Comparison of ENCODE assay signal across 8 cellular contexts in genomic region chr10:88881922-88882645, GRCh38. TPM values are rescaled to one million over a fixed set of nuclear protein-coding genes. Genes with fewer than 3 reads are reported as not detected.
A peak's percentile ranks its signal among the peaks of the same experiment; 100 is the strongest.
DNase-seq lines count a peak whose midpoint lies in the region; ATAC-seq, FAIRE-seq and TF ChIP-seq lines count a peak whose summit lies in the region.

No MANE protein-coding gene starts in this region.

- H3K4me1 Mint-ChIP-seq in H9, result peaks cover 20 to 34% of the 10 kb centered on the region in 2 experiments
- peaks cover 60% of the 10 kb centered on the region for H3K4me1 Mint-ChIP-seq in activated naive CD8-positive, alpha-beta T cell treated with anti-CD3 and anti-CD28 coated beads, Interleukin-2, amount 10 ng/mL, durations not matched to agents 7 days and 5 days

- no peaks in the 10 kb centered on the region for H3K79me1 ChIP-seq in H9 (ENCODE audit: insufficient read depth, low read depth, low read length, poor library complexity, severe bottlenecking)
- peaks cover 2% of the 10 kb centered on the region for H3K79me1 ChIP-seq in mesenchymal stem cell (replicated peaks; ENCODE audit: low read length, poor library complexity, severe bottlenecking)

- H4K8ac ChIP-seq in H9 (replicated peaks; ENCODE audit: insufficient read length, low read depth, low read length), result no peak overlapping the region
- H4K8ac ChIP-seq in mesenchymal stem cell (ENCODE audit: low read length), result no peak overlapping the region

- no peak for DNase-seq in AG04449 (ENCODE audit: low read depth, low spot score)
- no peak for DNase-seq in H9
- DNase-seq in activated naive CD8-positive, alpha-beta T cell treated with anti-CD3 and anti-CD28 coated beads, Interleukin-2, amount 10 ng/mL, durations not matched to agents 7 days and 5 days, result no peak
- peak; percentile 38 for DNase-seq in mesenchymal stem cell
- no peak for DNase-seq in pancreas
- no peak for DNase-seq in NCI-H1092 treated with DMSO at 0.1 percent for 48 hours (lab: John Stamatoyannopoulos, UW)
- no peak for DNase-seq in NCI-H187 (lab: John Stamatoyannopoulos, UW)
- no peak for DNase-seq in substantia nigra (lab: John Stamatoyannopoulos, UW)

- H3K4me2 ChIP-seq in H9 (ENCODE audit: insufficient read depth, insufficient read length, low read length) (no peak overlapping the region), mesenchymal stem cell (ENCODE audit: low read length, poor library complexity, severe bottlenecking) (no peak overlapping the region)

- H2AFZ ChIP-seq in H9 (ENCODE audit: low read length) (no peak overlapping the region), mesenchymal stem cell (ENCODE audit: low read depth, low read length) (no peak overlapping the region)

- H3K27ac Mint-ChIP-seq in H9, result no peak overlapping the region
- H3K27ac Mint-ChIP-seq in activated naive CD8-positive, alpha-beta T cell treated with anti-CD3 and anti-CD28 coated beads, Interleukin-2, amount 10 ng/mL, durations not matched to agents 7 days and 5 days, result peak overlapping the region; percentile 92

- H2BK12ac ChIP-seq in H9 (ENCODE audit: insufficient read length, low read depth, low read length), result no peak overlapping the region
- H2BK12ac ChIP-seq in mesenchymal stem cell (ENCODE audit: low read length in 2 of 2), result peak overlapping the region in 1 of 2 experiments; percentile 38

- intact Hi-C loops in pancreas (cut with DNase I), result no loop called here

- no peaks in the 10 kb centered on the region for H3K36me3 ChIP-seq in mesenchymal stem cell (ENCODE audit: control insufficient read depth in 1 of 2, insufficient read depth in 2 of 2, low read depth in 1 of 2, low read length in 2 of 2)
- no peaks in the 10 kb centered on the region for H3K36me3 ChIP-seq in pancreas

- H3K14ac ChIP-seq in H9 (ENCODE audit: insufficient read depth, low read length) (no peak overlapping the region), mesenchymal stem cell (ENCODE audit: low read length in 2 of 2) (no peak overlapping the region)

- H4K91ac ChIP-seq in H9 (ENCODE audit: insufficient read length, low read depth, low read length) (no peak overlapping the region), mesenchymal stem cell (ENCODE audit: low read length) (no peak overlapping the region)

- H2BK15ac ChIP-seq in H9 (ENCODE audit: low read depth, low read length) (no peak overlapping the region), mesenchymal stem cell (ENCODE audit: low read depth, poor library complexity, severe bottlenecking) (no peak overlapping the region)

- H3T11ph ChIP-seq in H9 (ENCODE audit: low read length), result no peak overlapping the region

- CTCF ChIA-PET in AG04449 (lab: Yijun Ruan, JAX), result interaction anchor here (1.0 to 2.4 kb wide), 6 partner anchors 9 to 105 kb away, joined by 3 to 10 read pairs (median 3); no protein-coding TSS in a partner anchor

- no peak overlapping the region for H2BK120ac ChIP-seq in H9 (ENCODE audit: low read depth, low read length, poor library complexity, severe bottlenecking)
- H2BK120ac ChIP-seq in mesenchymal stem cell (ENCODE audit: low read depth, low read length), result no peak overlapping the region

- peak overlapping the region; percentile 90 to 93; a peak in 4 of 5 replicates for H3K4me3 Mint-ChIP-seq in H9
- peak overlapping the region; percentile 94 for H3K4me3 Mint-ChIP-seq in activated naive CD8-positive, alpha-beta T cell treated with anti-CD3 and anti-CD28 coated beads, Interleukin-2, amount 10 ng/mL, durations not matched to agents 7 days and 5 days

- WGBS in H9 (ENCODE audit: extremely low coverage, insufficient read length, low lambda C conversion rate), result no CpG with 5 or more reads among the region's 5 CpGs
- WGBS in mesenchymal stem cell, result 39% methylated on average over 5 of the region's 5 CpGs
- WGBS in pancreas, 2 donors, result 84 to 87% methylated on average over 5 of the region's 5 CpGs

- no peak overlapping the region for H3K18ac ChIP-seq in H9 (ENCODE audit: insufficient read length, low read depth, low read length)
- H3K18ac ChIP-seq in mesenchymal stem cell (ENCODE audit: low read depth in 1 of 2, low read length in 2 of 2), result peak overlapping the region in 1 of 2 experiments; percentile 5

- no peak overlapping the region for H3K27ac ChIP-seq in H9 (ENCODE audit: insufficient read length, low read depth, low read length)
- peak overlapping the region; percentile 96 for H3K27ac ChIP-seq in mesenchymal stem cell (ENCODE audit: low read length, poor library complexity, severe bottlenecking)
- H3K27ac ChIP-seq in pancreas, result no peak overlapping the region
- no peak overlapping the region for H3K27ac ChIP-seq in substantia nigra (ENCODE audit: low read depth, low read length, poor library complexity, severe bottlenecking)

- FAIRE-seq in pancreas (lab: Jason Lieb, UNC), result no peak

- H3K4me3 ChIP-seq in AG04449 (ENCODE audit: low read depth, low read length) (peak overlapping the region; percentile 9; the same call in 1 of the 2 replicates), mesenchymal stem cell (ENCODE audit: insufficient read depth in 1 of 2, low read depth in 1 of 2, low read length in 2 of 2) (peak overlapping the region in 1 of 2 experiments; percentile 88), pancreas (peak overlapping the region in 1 of 4 donors; percentile 79)

- no peak overlapping the region for H2BK20ac ChIP-seq in H9 (ENCODE audit: low read depth, low read length, poor library complexity, severe bottlenecking)

- H3K36me3 Mint-ChIP-seq in H9 (ENCODE audit: insufficient read depth in 1 of 3, low read depth in 3 of 3), result no peaks in the 10 kb centered on the region
- peaks cover 45% of the 10 kb centered on the region for H3K36me3 Mint-ChIP-seq in activated naive CD8-positive, alpha-beta T cell treated with anti-CD3 and anti-CD28 coated beads, Interleukin-2, amount 10 ng/mL, durations not matched to agents 7 days and 5 days

- no peak for ATAC-seq in activated naive CD8-positive, alpha-beta T cell treated with anti-CD3 and anti-CD28 coated beads, Interleukin-2, amount 10 ng/mL, durations not matched to agents 7 days and 5 days (ENCODE audit: low read depth)
- ATAC-seq in pancreas, result no peak

- H3K4me1 ChIP-seq in H9 (ENCODE audit: insufficient read depth, low read length) (no peaks in the 10 kb centered on the region; the same call in 1 of the 2 replicates), mesenchymal stem cell (ENCODE audit: control insufficient read depth, insufficient read depth, low read depth, low read length) (no peaks in the 10 kb centered on the region), pancreas (peaks cover 0 to 4% (median 0%) of the 10 kb centered on the region in 3 donors)

- no peaks in the 10 kb centered on the region for H3K9me3 ChIP-seq in H9 (ENCODE audit: control insufficient read depth, low read depth, low read length)
- no peaks in the 10 kb centered on the region for H3K9me3 ChIP-seq in mesenchymal stem cell (ENCODE audit: control insufficient read depth, low read length)
- no peaks in the 10 kb centered on the region for H3K9me3 ChIP-seq in pancreas

- no peaks in the 10 kb centered on the region; the same call in 1 of the 2 replicates for H3K27me3 ChIP-seq in H9 (ENCODE audit: insufficient read depth, low read length)
- no peaks in the 10 kb centered on the region for H3K27me3 ChIP-seq in mesenchymal stem cell (ENCODE audit: control insufficient read depth in 1 of 2, insufficient read depth in 1 of 2, low read length in 2 of 2)
- H3K27me3 ChIP-seq in pancreas, result peaks cover 0 to under 1% (median 0%) of the 10 kb centered on the region in 4 donors

- peaks cover 17% of the 10 kb centered on the region for H3K27me3 Mint-ChIP-seq in H9 (ENCODE audit: low read depth)
- H3K27me3 Mint-ChIP-seq in activated naive CD8-positive, alpha-beta T cell treated with anti-CD3 and anti-CD28 coated beads, Interleukin-2, amount 10 ng/mL, durations not matched to agents 7 days and 5 days, result no peaks in the 10 kb centered on the region

- POLR2A ChIA-PET in AG04449 (lab: Yijun Ruan, JAX), result interaction anchor here (0.6 to 0.9 kb wide), 3 partner anchors 11 to 47 kb away, joined by 3 to 4 read pairs (median 3); no protein-coding TSS in a partner anchor
- POLR2A ChIA-PET in activated naive CD8-positive, alpha-beta T cell treated with anti-CD3 and anti-CD28 coated beads, Interleukin-2, amount 10 ng/mL, durations not matched to agents 7 days and 5 days (lab: Charles Lee), result interaction anchor here (0.8 to 1.3 kb wide), 6 partner anchors 18 to 532 kb away, joined by 3 to 4 read pairs (median 3); partner anchors contain the start of genes ANKRD22, FAS and IFIT5

- no peaks in the 10 kb centered on the region for H3K79me2 ChIP-seq in H9 (ENCODE audit: insufficient read depth, low read length)

- TF ChIP-seq CTCF in AG04449 (IDR thresholded peaks at IDR 0.05; ENCODE audit: insufficient read depth, low read length, missing control alignments) (no peak), H9 (conservative IDR thresholded peaks at IDR 0.05) (no peak), pancreas (IDR thresholded peaks at IDR 0.05) (no peak)

- no peak overlapping the region for H3K56ac ChIP-seq in H9 (ENCODE audit: insufficient read length, low read depth, low read length)

- H4K5ac ChIP-seq in H9 (ENCODE audit: insufficient read length, low read depth, low read length), result no peak overlapping the region

- H3K23me2 ChIP-seq in H9 (ENCODE audit: insufficient read length, low read depth, low read length, poor library complexity, severe bottlenecking), result peaks cover 11% of the 10 kb centered on the region

- H3K23ac ChIP-seq in H9 (ENCODE audit: insufficient read length, low read depth, low read length), result no peak overlapping the region
- H3K23ac ChIP-seq in mesenchymal stem cell (ENCODE audit: low read length in 2 of 2), result no peak overlapping the region

- H2AK5ac ChIP-seq in H9 (ENCODE audit: insufficient read length, low read length) (no peak overlapping the region), mesenchymal stem cell (ENCODE audit: low read length, severe bottlenecking) (no peak overlapping the region)

- no peaks in the 10 kb centered on the region for H3K9me3 Mint-ChIP-seq in H9
- peaks cover 3% of the 10 kb centered on the region for H3K9me3 Mint-ChIP-seq in activated naive CD8-positive, alpha-beta T cell treated with anti-CD3 and anti-CD28 coated beads, Interleukin-2, amount 10 ng/mL, durations not matched to agents 7 days and 5 days

- H4K20me1 ChIP-seq in H9 (ENCODE audit: control insufficient read depth, insufficient read depth, insufficient read length), result no peaks in the 10 kb centered on the region

- H3K9ac ChIP-seq in H9 (ENCODE audit: extremely low read depth, insufficient read length, low read length) (no peak overlapping the region), mesenchymal stem cell (ENCODE audit: low read length) (peak overlapping the region; percentile 94)

- H2BK5ac ChIP-seq in H9 (ENCODE audit: insufficient read length, low read length) (no peak overlapping the region), mesenchymal stem cell (ENCODE audit: low read depth, low read length, poor library complexity, severe bottlenecking) (peak overlapping the region; percentile 48)

- H3K4ac ChIP-seq in H9 (ENCODE audit: low read depth, low read length), result no peak overlapping the region
- peak overlapping the region in 1 of 2 experiments; percentile 9 for H3K4ac ChIP-seq in mesenchymal stem cell (ENCODE audit: low read depth in 1 of 2, low read length in 2 of 2)

RNA-seq across cellular contexts. Expression of gene STAMBPL1, which starts 2.0 kb away (rescaled TPM):
- 3.2 and 4.6 TPM in 2 replicates for total RNA-seq in H9 (2021)
- 10 to 100 TPM; 48.3 to 54.0 TPM for total RNA-seq in activated naive CD8-positive, alpha-beta T cell treated with anti-CD3 and anti-CD28 coated beads, Interleukin-2, amount 10 ng/mL, durations not matched to agents 7 days and 5 days
- polyA plus RNA-seq in mesenchymal stem cell (2013, experiment 1 of 2), result 8.3 TPM
- 9.1 TPM for polyA plus RNA-seq in mesenchymal stem cell (2013, experiment 2 of 2)
- 1 to 10 TPM; 1.2 to 3.5 (median 2.3) TPM for total RNA-seq in pancreas
- polyA plus RNA-seq in pancreas, result 1 to 10 TPM; 2.2 to 2.7 TPM

RNA-seq across cellular contexts. Expression of gene ANKRD22, which starts 30.4 kb away (rescaled TPM):
- total RNA-seq in H9 (2021) (not detected in 2 replicates), pancreas (10 to 100 TPM in 1 of 6 donors, 1 to 10 TPM in 5; 2.3 to 17.4 (median 4.3) TPM)
- not detected for total RNA-seq in activated naive CD8-positive, alpha-beta T cell treated with anti-CD3 and anti-CD28 coated beads, Interleukin-2, amount 10 ng/mL, durations not matched to agents 7 days and 5 days
- not detected for polyA plus RNA-seq in mesenchymal stem cell (2013, experiment 1 of 2)
- 0.04 TPM for polyA plus RNA-seq in mesenchymal stem cell (2013, experiment 2 of 2)
- polyA plus RNA-seq in pancreas, result 1 to 10 TPM; 3.4 to 3.6 TPM
